20 cellular contexts compared by ENCODE assay signal in genomic region chr13:35848868-35849644, GRCh38.
"Had no signal": no experiment of that assay in that cellular context is flagged by ENCODE, and none has a peak within 500 bp of the region (broad histone marks: within the 10 kb centered on the region; RNA-seq: fewer than 3 reads in every experiment).

No MANE protein-coding gene starts in this region.

- FAIRE-seq: endothelial cell of umbilical vein had no signal

- H3K36me3 ChIP-seq: ascending aorta, breast epithelium, esophagus squamous epithelium, vagina had no signal

- H3K27ac ChIP-seq: ascending aorta, breast epithelium, esophagus squamous epithelium, vagina had no signal

- H3K27me3 ChIP-seq: ascending aorta, breast epithelium, esophagus squamous epithelium, vagina had no signal

- H3K4me3 ChIP-seq: ascending aorta, breast epithelium, esophagus squamous epithelium, lung, vagina had no signal

- ATAC-seq: activated CD8-positive, alpha-beta T cell treated with anti-CD3 and anti-CD28 coated beads for 36 hours; activated T-cell treated with anti-CD3 and anti-CD28 coated beads, Interleukin-2, amount 50 U/mL, for 4 hours; natural killer cell treated with Interleukin-12 subunit alpha and Interleukin-12 subunit beta and Interleukin-15 and Interleukin-18, amount 100 ng/mL, for 72 hours; stimulated activated naive CD8-positive, alpha-beta T cell treated with anti-CD3 and anti-CD28 coated beads, Interleukin-15, Interleukin-2, amounts not matched to agents 100 U/mL and 50 U/mL, for 24 hours had no signal

- DNase-seq: activated CD4-positive, alpha-beta T cell treated with anti-CD3 and anti-CD28 coated beads, Interleukin-2, amount 10 ng/mL, durations not matched to agents 24 days and 14 days; activated CD8-positive, alpha-beta T cell treated with anti-CD3 and anti-CD28 coated beads for 36 hours; activated effector memory CD4-positive, alpha-beta T cell treated with Interleukin-2 at 50 U/mL for 16 hours; activated naive CD4-positive, alpha-beta T cell treated with anti-CD3 and anti-CD28 coated beads, Interleukin-2, amount 50 U/mL, for 16 hours; activated T-cell treated with anti-CD3 and anti-CD28 coated beads, Interleukin-2, amount 50 U/mL, for 4 hours; effector CD8-positive, alpha-beta T cell; esophagus squamous epithelium; glutamatergic neuron; hypothalamus; islet precursor cell; stimulated activated naive CD8-positive, alpha-beta T cell treated with anti-CD3 and anti-CD28 coated beads, Interleukin-15, Interleukin-2, amounts not matched to agents 100 U/mL and 50 U/mL, for 24 hours; T-helper 1 cell; T1000; trophoblast cell had no signal

- H3K9me3 ChIP-seq: ascending aorta, breast epithelium, esophagus squamous epithelium, vagina had no signal
